ENCODE assay signal across 22 cellular contexts in genomic region chr9:10251490-10251889, GRCh38.
DNase-seq lines count a peak whose midpoint lies in the region; ATAC-seq, FAIRE-seq and TF ChIP-seq lines count a peak whose summit lies in the region.
"Had no signal": no experiment of that assay in that cellular context is flagged by ENCODE, and none has a peak within 500 bp of the region (broad histone marks: within the 10 kb centered on the region; RNA-seq: fewer than 3 reads in every experiment).

No MANE protein-coding gene starts in this region.

- no peak overlapping the region for H3K4me3 Mint-ChIP-seq in activated CD8-positive, alpha-beta T cell treated with anti-CD3 and anti-CD28 coated beads for 36 hours
- H3K4me3 Mint-ChIP-seq: activated CD8-positive, alpha-beta T cell treated with anti-CD3 and anti-CD28 coated beads, Interleukin-2, amount 10 ng/mL, durations not matched to agents 7 days and 5 days; activated naive CD8-positive, alpha-beta T cell treated with anti-CD3 and anti-CD28 coated beads, Interleukin-2, amount 10 ng/mL, durations not matched to agents 7 days and 5 days; CD4-positive, alpha-beta memory T cell; T-cell had no signal

- intact Hi-C loops in activated CD8-positive, alpha-beta T cell treated with anti-CD3 and anti-CD28 coated beads for 36 hours (cut with micrococcal nuclease) = no loop called here

- POLR2A ChIA-PET in activated CD8-positive, alpha-beta T cell treated with anti-CD3 and anti-CD28 coated beads for 36 hours (lab: Charles Lee) = no interaction called here

- CTCF ChIA-PET in activated CD8-positive, alpha-beta T cell treated with anti-CD3 and anti-CD28 coated beads for 36 hours (lab: Charles Lee) = no interaction called here

- DNase-seq in H4 (ENCODE audit: low spot score) (peak; percentile 1), RCC 7860 (ENCODE audit: low spot score) (peak; percentile 60), kidney tubule cell (ENCODE audit: low spot score) (peak; percentile 61), frontal cortex (ENCODE audit: low spot score in 2 of 2) (no peak), KBM-7 (no peak), SW 1271 (lab: John Stamatoyannopoulos, UW) (no peak)
- DNase-seq in activated CD8-positive, alpha-beta T cell treated with anti-CD3 and anti-CD28 coated beads for 36 hours = no peak
- DNase-seq: activated CD8-positive, alpha-beta T cell treated with anti-CD3 and anti-CD28 coated beads, Interleukin-2, amount 10 ng/mL, durations not matched to agents 7 days and 5 days; activated naive CD8-positive, alpha-beta T cell treated with anti-CD3 and anti-CD28 coated beads, Interleukin-2, amount 10 ng/mL, durations not matched to agents 7 days and 5 days; CD4-positive, alpha-beta memory T cell; central memory CD4-positive, alpha-beta T cell; effector CD8-positive, alpha-beta T cell; left lung; MG63; NCI-H1694 treated with DMSO at 0.1 percent for 48 hours; NCI-H2227 treated with DMSO at 0.1 percent for 48 hours; RPMI8226; stimulated activated naive CD4-positive, alpha-beta T cell; T-cell; tibial artery; WERI-Rb-1 had no signal

- H3K27me3 Mint-ChIP-seq in activated CD8-positive, alpha-beta T cell treated with anti-CD3 and anti-CD28 coated beads for 36 hours = no peaks in the 10 kb centered on the region
- H3K27me3 Mint-ChIP-seq: activated naive CD8-positive, alpha-beta T cell treated with anti-CD3 and anti-CD28 coated beads, Interleukin-2, amount 10 ng/mL, durations not matched to agents 7 days and 5 days; CD4-positive, alpha-beta memory T cell; T-cell had no signal

- no peaks in the 10 kb centered on the region for H3K4me1 Mint-ChIP-seq in activated CD8-positive, alpha-beta T cell treated with anti-CD3 and anti-CD28 coated beads for 36 hours (ENCODE audit: low read depth)
- H3K4me1 Mint-ChIP-seq: activated naive CD8-positive, alpha-beta T cell treated with anti-CD3 and anti-CD28 coated beads, Interleukin-2, amount 10 ng/mL, durations not matched to agents 7 days and 5 days; CD4-positive, alpha-beta memory T cell; T-cell had no signal

- peaks cover 1% of the 10 kb centered on the region for H3K9me3 Mint-ChIP-seq in activated CD8-positive, alpha-beta T cell treated with anti-CD3 and anti-CD28 coated beads for 36 hours

- H3K36me3 Mint-ChIP-seq in activated CD8-positive, alpha-beta T cell treated with anti-CD3 and anti-CD28 coated beads for 36 hours (ENCODE audit: low read depth) = no peaks in the 10 kb centered on the region
- H3K36me3 Mint-ChIP-seq: activated naive CD8-positive, alpha-beta T cell treated with anti-CD3 and anti-CD28 coated beads, Interleukin-2, amount 10 ng/mL, durations not matched to agents 7 days and 5 days; CD4-positive, alpha-beta memory T cell; T-cell had no signal

- FAIRE-seq in RCC 7860 (lab: Jason Lieb, UNC) = no peak
- FAIRE-seq in frontal cortex (lab: Jason Lieb, UNC) = no peak

- in situ Hi-C loops in KBM-7 (cut with MboI; ENCODE audit: low pct_unique_long_range_greater_than_20kb, low sequenced_read_pairs) = no loop called here

- H3K27ac Mint-ChIP-seq in activated CD8-positive, alpha-beta T cell treated with anti-CD3 and anti-CD28 coated beads for 36 hours = no peak overlapping the region
- H3K27ac Mint-ChIP-seq: activated CD8-positive, alpha-beta T cell treated with anti-CD3 and anti-CD28 coated beads, Interleukin-2, amount 10 ng/mL, durations not matched to agents 7 days and 5 days; activated naive CD8-positive, alpha-beta T cell treated with anti-CD3 and anti-CD28 coated beads, Interleukin-2, amount 10 ng/mL, durations not matched to agents 7 days and 5 days; CD4-positive, alpha-beta memory T cell; T-cell had no signal

- ATAC-seq in esophagus mucosa = peak; percentile 70
- no peak for ATAC-seq in activated CD8-positive, alpha-beta T cell treated with anti-CD3 and anti-CD28 coated beads for 36 hours
- ATAC-seq: activated CD8-positive, alpha-beta T cell treated with anti-CD3 and anti-CD28 coated beads, Interleukin-2, amount 10 ng/mL, durations not matched to agents 7 days and 5 days; T-cell had no signal

- no peak for TF ChIP-seq CTCF in activated CD8-positive, alpha-beta T cell treated with anti-CD3 and anti-CD28 coated beads for 36 hours (IDR thresholded peaks at IDR 0.05)

Comparison
In these comparisons a context has a peak if more than half of its experiments do, and no peak if none do; other contexts are left out.
1. DNase-seq: peak in H4 (single experiment), RCC 7860 (single experiment) and kidney tubule cell (single experiment); none in activated CD8-positive, alpha-beta T cell treated with anti-CD3 and anti-CD28 coated beads for 36 hours (single experiment), frontal cortex (0 of 2), KBM-7 (single experiment) and SW 1271 (0 of 2).